Comparison of ENCODE assay signal across 12 cellular contexts in the genomic region with DNA sequence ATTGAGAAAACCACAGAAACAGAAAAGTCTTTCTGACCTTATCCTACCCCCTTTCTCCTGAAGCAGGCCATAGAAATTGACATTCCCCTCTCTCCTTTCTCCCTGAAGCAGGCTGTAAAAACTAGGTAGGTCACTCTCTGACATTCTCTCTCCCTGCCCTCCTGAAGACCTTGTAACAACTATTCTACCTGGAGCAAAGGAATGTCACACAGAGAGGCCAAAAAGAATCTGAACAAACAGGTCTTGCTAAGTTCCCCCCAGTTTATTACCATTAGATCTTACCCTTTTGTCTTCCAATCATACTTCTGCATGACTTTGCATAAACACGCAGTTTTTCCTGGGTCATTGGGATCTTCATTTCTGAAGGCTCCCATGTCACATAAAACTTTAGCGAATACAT.
"Had no signal": no experiment of that assay in that cellular context is flagged by ENCODE, and none has a peak within 500 bp of the region (broad histone marks: within the 10 kb centered on the region; RNA-seq: fewer than 3 reads in every experiment).

No MANE protein-coding gene starts in this region.

- H3K36me3 ChIP-seq: breast epithelium, thyroid gland had no signal

- H3K4me1 ChIP-seq: breast epithelium, parathyroid adenoma, thyroid gland had no signal

- H3K27me3 ChIP-seq: breast epithelium, thyroid gland had no signal

- H3K27ac Mint-ChIP-seq: activated naive CD8-positive, alpha-beta T cell had no signal

- DNase-seq: activated CD4-positive, alpha-beta T cell treated with anti-CD3 and anti-CD28 coated beads, Interleukin-2, amount 50 U/mL, for 1 hour; activated effector memory CD4-positive, alpha-beta T cell treated with anti-CD3 and anti-CD28 coated beads, Interleukin-2, amount 50 U/mL, for 16 hours; activated T-cell treated with anti-CD3 and anti-CD28 coated beads, Interleukin-2, amount 50 U/mL, for 1 hour; anterior cingulate cortex; left ventricle myocardium superior; midbrain; thyroid gland had no signal

- H3K4me3 Mint-ChIP-seq: activated naive CD8-positive, alpha-beta T cell had no signal

- H3K4me3 ChIP-seq: breast epithelium, skin epidermis, thyroid gland had no signal

- H3K9me3 ChIP-seq: breast epithelium, thyroid gland had no signal

- H3K36me3 Mint-ChIP-seq: activated naive CD8-positive, alpha-beta T cell had no signal

- H2AFZ ChIP-seq: parathyroid adenoma had no signal

- ATAC-seq: esophagus mucosa, left ventricle myocardium superior had no signal

- H3K9ac ChIP-seq: parathyroid adenoma had no signal

- H3K27me3 Mint-ChIP-seq: activated naive CD8-positive, alpha-beta T cell had no signal

- H3K27ac ChIP-seq: breast epithelium, parathyroid adenoma, skin epidermis, thyroid gland had no signal

- H3K79me2 ChIP-seq: parathyroid adenoma had no signal
